ENCODE assay signal across 25 cellular contexts in genomic region chr19:21028969-21029268, GRCh38. TPM values are rescaled to one million over a fixed set of nuclear protein-coding genes. Genes with fewer than 3 reads are reported as not detected.
A peak's percentile ranks its signal among the peaks of the same experiment; 100 is the strongest.
DNase-seq lines count a peak whose midpoint lies in the region; ATAC-seq and TF ChIP-seq lines count a peak whose summit lies in the region.
"Had no signal": no experiment of that assay in that cellular context is flagged by ENCODE, and none has a peak within 500 bp of the region (broad histone marks: within the 10 kb centered on the region; RNA-seq: fewer than 3 reads in every experiment).

No MANE protein-coding gene starts in this region.

- no peaks in the 10 kb centered on the region for H3K9me3 ChIP-seq in colonic mucosa
- H3K9me3 ChIP-seq: gastrocnemius medialis, right lobe of liver had no signal

- H3K27me3 Mint-ChIP-seq in activated T-cell treated with anti-CD3 and anti-CD28 coated beads, Interleukin-2, amount 50 U/mL, for 4 hours (ENCODE audit: low read depth): no peaks in the 10 kb centered on the region
- no peaks in the 10 kb centered on the region for H3K27me3 Mint-ChIP-seq in central memory CD8-positive, alpha-beta T cell
- no peaks in the 10 kb centered on the region for H3K27me3 Mint-ChIP-seq in stimulated activated naive B cell treated with anti-CD40 and anti-IgM and Interleukin-4, amounts not matched to agents 10 μg/mL and 1 μg/mL and 100 μg/mL, for 72 hours
- H3K27me3 Mint-ChIP-seq: activated CD4-positive, alpha-beta T cell treated with anti-CD3 and anti-CD28 coated beads, Interleukin-2, amount 10 ng/mL, durations not matched to agents 7 days and 5 days; naive B cell had no signal

- H3K27ac Mint-ChIP-seq in central memory CD8-positive, alpha-beta T cell (ENCODE audit: low read depth): peak overlapping the region; percentile 41
- H3K27ac Mint-ChIP-seq in stimulated activated naive B cell treated with anti-CD40 and anti-IgM and Interleukin-4, amounts not matched to agents 10 μg/mL and 1 μg/mL and 100 μg/mL, for 72 hours: peak overlapping the region; percentile 86

- H3K36me3 Mint-ChIP-seq in activated T-cell treated with anti-CD3 and anti-CD28 coated beads, Interleukin-2, amount 50 U/mL, for 4 hours (ENCODE audit: insufficient read depth): peaks cover 58% of the 10 kb centered on the region
- H3K36me3 Mint-ChIP-seq in central memory CD8-positive, alpha-beta T cell (ENCODE audit: insufficient read depth): peaks cover 59% of the 10 kb centered on the region
- peaks cover 49 to 70% of the 10 kb centered on the region in 2 donors for H3K36me3 Mint-ChIP-seq in stimulated activated naive B cell treated with anti-CD40 and anti-IgM and Interleukin-4, amounts not matched to agents 10 μg/mL and 1 μg/mL and 100 μg/mL, for 72 hours

- no peak overlapping the region for H3K4me3 ChIP-seq in colonic mucosa
- H3K4me3 ChIP-seq: gastrocnemius medialis, K562, right lobe of liver had no signal

- no peak overlapping the region for H3K4me3 Mint-ChIP-seq in activated T-cell treated with anti-CD3 and anti-CD28 coated beads, Interleukin-2, amount 50 U/mL, for 4 hours
- peak overlapping the region; percentile 19 for H3K4me3 Mint-ChIP-seq in central memory CD8-positive, alpha-beta T cell
- H3K4me3 Mint-ChIP-seq in stimulated activated naive B cell treated with anti-CD40 and anti-IgM and Interleukin-4, amounts not matched to agents 10 μg/mL and 1 μg/mL and 100 μg/mL, for 72 hours: peak overlapping the region; percentile 2 to 62
- H3K4me3 Mint-ChIP-seq: activated CD4-positive, alpha-beta T cell treated with anti-CD3 and anti-CD28 coated beads, Interleukin-2, amount 10 ng/mL, durations not matched to agents 7 days and 5 days; naive B cell had no signal

- H3K4me1 Mint-ChIP-seq in activated T-cell treated with anti-CD3 and anti-CD28 coated beads, Interleukin-2, amount 50 U/mL, for 4 hours (ENCODE audit: low read depth): peaks cover 61% of the 10 kb centered on the region
- peaks cover 65% of the 10 kb centered on the region for H3K4me1 Mint-ChIP-seq in central memory CD8-positive, alpha-beta T cell
- peaks cover 22 to 73% of the 10 kb centered on the region in 2 donors for H3K4me1 Mint-ChIP-seq in stimulated activated naive B cell treated with anti-CD40 and anti-IgM and Interleukin-4, amounts not matched to agents 10 μg/mL and 1 μg/mL and 100 μg/mL, for 72 hours

- DNase-seq in activated T-cell treated with anti-CD3 and anti-CD28 coated beads, Interleukin-2, amount 50 U/mL, for 4 hours: no peak
- DNase-seq in activated T-cell treated with anti-CD3 and anti-CD28 coated beads, Interleukin-2, amount 50 U/mL, for 1 hour: no peak
- DNase-seq in LHCN-M2 (ENCODE audit: low read depth) (peak; percentile 19), NCI-H1694 (lab: John Stamatoyannopoulos, UW) (no peak), colonic mucosa (no peak)
- DNase-seq in central memory CD8-positive, alpha-beta T cell (ENCODE audit: low spot score in 2 of 2): no peak
- no peak for DNase-seq in stimulated activated naive B cell treated with anti-CD40 and anti-IgM and Interleukin-4, amounts not matched to agents 10 μg/mL and 1 μg/mL and 100 μg/mL, for 72 hours
- DNase-seq in activated effector memory CD4-positive, alpha-beta T cell treated with anti-CD3 and anti-CD28 coated beads, Interleukin-2, amount 50 U/mL, for 16 hours: no peak
- DNase-seq: activated CD4-positive, alpha-beta T cell treated with anti-CD3 and anti-CD28 coated beads, Interleukin-2, amount 10 ng/mL, durations not matched to agents 7 days and 5 days; central memory CD4-positive, alpha-beta T cell; DMS153; effector CD4-positive, alpha-beta T cell; gastrocnemius medialis; GDM1; mesendoderm; naive B cell; NCI-H1694 treated with DMSO at 0.1 percent for 48 hours; NCI-H345; NCI-H82; OCI-M1; right lobe of liver had no signal

- H3K27me3 ChIP-seq in colonic mucosa: no peaks in the 10 kb centered on the region
- H3K27me3 ChIP-seq: gastrocnemius medialis, right lobe of liver had no signal

- ATAC-seq in activated T-cell treated with anti-CD3 and anti-CD28 coated beads, Interleukin-2, amount 50 U/mL, for 4 hours: peak; percentile 29 to 41
- ATAC-seq in central memory CD8-positive, alpha-beta T cell (replicated peaks; ENCODE audit: extremely low read depth, poor library complexity, severe bottlenecking): no peak
- ATAC-seq in stimulated activated naive B cell treated with anti-CD40 and anti-IgM and Interleukin-4, amounts not matched to agents 10 μg/mL and 1 μg/mL and 100 μg/mL, for 72 hours (replicated peaks): peak in 1 of 2 donors; percentile 17
- ATAC-seq: esophagus mucosa, gastrocnemius medialis, right lobe of liver, Right ventricle myocardium inferior had no signal

- H3K9ac ChIP-seq in colonic mucosa (ENCODE audit: low read depth in 2 of 2, low read length in 2 of 2): no peak overlapping the region

- intact Hi-C loops in colonic mucosa (cut with DNase I): no loop called here

- H3K27ac ChIP-seq in colonic mucosa: no peak overlapping the region
- H3K27ac ChIP-seq: C4-2B, gastrocnemius medialis, right lobe of liver had no signal

- H3K36me3 ChIP-seq in colonic mucosa: no peaks in the 10 kb centered on the region
- H3K36me3 ChIP-seq: gastrocnemius medialis, right lobe of liver had no signal

- no peaks in the 10 kb centered on the region for H3K4me1 ChIP-seq in colonic mucosa
- H3K4me1 ChIP-seq: gastrocnemius medialis, right lobe of liver had no signal

- TF ChIP-seq CTCF in colonic mucosa (IDR thresholded peaks at IDR 0.05): no peak

- H3K9me3 Mint-ChIP-seq in activated T-cell treated with anti-CD3 and anti-CD28 coated beads, Interleukin-2, amount 50 U/mL, for 4 hours: no peaks in the 10 kb centered on the region
- H3K9me3 Mint-ChIP-seq in central memory CD8-positive, alpha-beta T cell: no peaks in the 10 kb centered on the region
- H3K9me3 Mint-ChIP-seq in stimulated activated naive B cell treated with anti-CD40 and anti-IgM and Interleukin-4, amounts not matched to agents 10 μg/mL and 1 μg/mL and 100 μg/mL, for 72 hours: peaks cover 0 to 2% of the 10 kb centered on the region in 2 donors
- H3K9me3 Mint-ChIP-seq: naive B cell had no signal

RNA-seq across cellular contexts. Expression of gene ZNF430, which starts 8.5 kb away (rescaled TPM):
- 10 to 100 TPM; 12.2 to 17.9 (median 16.6) TPM for total RNA-seq in activated T-cell treated with anti-CD3 and anti-CD28 coated beads, Interleukin-2, amount 50 U/mL, for 4 hours
- total RNA-seq in LHCN-M2 (2014; rRNA removed): 9.6 and 19.6 TPM in 2 replicates
- polyA plus RNA-seq in LHCN-M2 (2012): 1.7 TPM
- total RNA-seq in colonic mucosa: 10 to 100 TPM in 1 of 2 donors, 1 to 10 TPM in 1; 7.7 to 11.7 TPM

RNA-seq across cellular contexts. Expression of gene ZNF714, which starts 53.1 kb away (rescaled TPM):
- 10 to 100 TPM in 1 of 3 donors, 1 to 10 TPM in 2; 6.9 to 10.8 (median 8.3) TPM for total RNA-seq in activated T-cell treated with anti-CD3 and anti-CD28 coated beads, Interleukin-2, amount 50 U/mL, for 4 hours
- total RNA-seq in LHCN-M2 (2014; rRNA removed) (18.1 and 18.9 TPM in 2 replicates), colonic mucosa (10 to 100 TPM; 10.9 to 19.0 TPM)
- polyA plus RNA-seq in LHCN-M2 (2012): 4.7 TPM
